In genomic region chr1:206586501-206587445, GRCh38 we compare ENCODE assay signal across 12 cellular contexts. TPM values are rescaled to one million over a fixed set of nuclear protein-coding genes. Genes with fewer than 3 reads are reported as not detected.
A peak's percentile ranks its signal among the peaks of the same experiment; 100 is the strongest.
DNase-seq lines count a peak whose midpoint lies in the region; ATAC-seq and TF ChIP-seq lines count a peak whose summit lies in the region.
"Had no signal": no experiment of that assay in that cellular context is flagged by ENCODE, and none has a peak within 500 bp of the region (broad histone marks: within the 10 kb centered on the region; RNA-seq: fewer than 3 reads in every experiment).

No MANE protein-coding gene starts in this region.

- TF ChIP-seq CTCF in GM23338 (conservative IDR thresholded peaks at IDR 0.05; ENCODE audit: low read depth in 2 of 2) (no peak), RWPE1 (conservative IDR thresholded peaks at IDR 0.05; ENCODE audit: low read depth) (no peak), neutrophil (IDR thresholded peaks at IDR 0.05) (no peak), endodermal cell (conservative IDR thresholded peaks at IDR 0.05) (no peak)

- H3K27ac Mint-ChIP-seq in GM23338 (no peak overlapping the region), endodermal cell (no peak overlapping the region)
- peak overlapping the region; percentile 44 for H3K27ac Mint-ChIP-seq in central memory CD8-positive, alpha-beta T cell (ENCODE audit: low read depth)

- no peaks in the 10 kb centered on the region for H3K4me1 ChIP-seq in GM23338 (ENCODE audit: insufficient read depth)
- peaks cover 19 to 24% of the 10 kb centered on the region in 2 experiments for H3K4me1 ChIP-seq in neutrophil (ENCODE audit: control insufficient read depth in 1 of 2, insufficient read depth in 1 of 2, low read depth in 1 of 2, low read length in 1 of 2)
- H3K4me1 ChIP-seq in endodermal cell (ENCODE audit: control insufficient read depth, insufficient read depth, low read length), result no peaks in the 10 kb centered on the region

- no peak for DNase-seq in GM23338 (ENCODE audit: low spot score)
- DNase-seq in RWPE1 (ENCODE audit: low spot score), result peak; percentile 78
- no peak for DNase-seq in central memory CD8-positive, alpha-beta T cell (ENCODE audit: low spot score in 2 of 2)
- DNase-seq in substantia nigra (lab: John Stamatoyannopoulos, UW), result no peak
- no peak for DNase-seq in endodermal cell
- no peak for DNase-seq in sciatic nerve (ENCODE audit: low spot score)
- DNase-seq: activated CD4-positive, CD25-positive, alpha-beta regulatory T cell; C1 segment of cervical spinal cord; erythroblast; NCI-H2171 had no signal

- 0 out of 2 replicates have a peak, but pooled peaks cover 2% of the 10 kb centered on the region for H4K20me1 ChIP-seq in GM23338 (replicated peaks; ENCODE audit: insufficient read depth)

- H3K36me3 ChIP-seq in GM23338 (ENCODE audit: insufficient read depth) (no peaks in the 10 kb centered on the region), neutrophil (peaks cover 96% of the 10 kb centered on the region), endodermal cell (ENCODE audit: control insufficient read depth, insufficient read depth, low read length) (peaks cover 21% of the 10 kb centered on the region)

- 82 to 84% methylated on average over 7 to 12 of the region's 13 CpGs for WGBS in endodermal cell (ENCODE audit: insufficient coverage in 1 of 2, insufficient read length in 1 of 2), 2 experiments

- no peaks in the 10 kb centered on the region for H3K79me2 ChIP-seq in GM23338 (replicated peaks; ENCODE audit: insufficient read depth)

- H3K9me2 ChIP-seq in GM23338 (ENCODE audit: insufficient read depth), result no peaks in the 10 kb centered on the region

- no peak overlapping the region for H3K9ac ChIP-seq in endodermal cell (ENCODE audit: extremely low read depth, low read length, poor library complexity, severe bottlenecking)

- no peak overlapping the region for H3K4me3 Mint-ChIP-seq in GM23338
- H3K4me3 Mint-ChIP-seq in central memory CD8-positive, alpha-beta T cell, result no peak overlapping the region
- H3K4me3 Mint-ChIP-seq in endodermal cell, result no peak overlapping the region

- H3F3A ChIP-seq in GM23338 (replicated peaks; ENCODE audit: low read depth), result no peaks in the 10 kb centered on the region

- H3K9me3 Mint-ChIP-seq in GM23338 (no peaks in the 10 kb centered on the region), endodermal cell (no peaks in the 10 kb centered on the region)
- H3K9me3 Mint-ChIP-seq in central memory CD8-positive, alpha-beta T cell, result no peaks in the 10 kb centered on the region

- H3K27me3 ChIP-seq in GM23338 (ENCODE audit: insufficient read depth) (no peaks in the 10 kb centered on the region), neutrophil (no peaks in the 10 kb centered on the region), endodermal cell (ENCODE audit: control insufficient read depth, insufficient read depth, low read length, poor library complexity, severe bottlenecking) (no peaks in the 10 kb centered on the region)

- H3K9me3 ChIP-seq in neutrophil (no peaks in the 10 kb centered on the region), endodermal cell (ENCODE audit: control insufficient read depth, low read length) (no peaks in the 10 kb centered on the region)

- no peak for ATAC-seq in GM23338
- no peak for ATAC-seq in central memory CD8-positive, alpha-beta T cell (replicated peaks; ENCODE audit: extremely low read depth, poor library complexity, severe bottlenecking)
- ATAC-seq in sciatic nerve, result no peak
- ATAC-seq: left colon had no signal

- CTCF ChIA-PET in RWPE1 (lab: Yijun Ruan, JAX), result interaction anchor here (0.6 to 2.9 kb wide), 8 partner anchors 22 to 204 kb away, joined by 3 to 19 read pairs (median 4); partner anchors contain the start of gene RASSF5

- H3K4me2 ChIP-seq in GM23338, result no peak overlapping the region

- H3K36me3 Mint-ChIP-seq in GM23338 (ENCODE audit: low read depth), result peaks cover 6% of the 10 kb centered on the region; the same call in 2 of the 3 replicates
- H3K36me3 Mint-ChIP-seq in central memory CD8-positive, alpha-beta T cell (ENCODE audit: insufficient read depth), result peaks cover 68% of the 10 kb centered on the region
- H3K36me3 Mint-ChIP-seq in endodermal cell (ENCODE audit: low read depth), result peaks cover 4% of the 10 kb centered on the region

- H3K27ac ChIP-seq in GM23338 (ENCODE audit: low read depth) (0 out of 2 replicates have a peak overlapping the region, but pooled peaks have one; percentile 6), RWPE1 (peak overlapping the region; percentile 36), neutrophil (peak overlapping the region; percentile 24), substantia nigra (ENCODE audit: low read depth, low read length, poor library complexity, severe bottlenecking) (no peak overlapping the region), endodermal cell (ENCODE audit: low read depth, low read length) (no peak overlapping the region)

- H3K4me1 Mint-ChIP-seq in GM23338 (peaks cover 9% of the 10 kb centered on the region), endodermal cell (peaks cover 3% of the 10 kb centered on the region)
- peaks cover 52% of the 10 kb centered on the region for H3K4me1 Mint-ChIP-seq in central memory CD8-positive, alpha-beta T cell

- peaks cover 2% of the 10 kb centered on the region for H3K27me3 Mint-ChIP-seq in GM23338 (ENCODE audit: insufficient read depth, low read depth, poor library complexity)
- H3K27me3 Mint-ChIP-seq in central memory CD8-positive, alpha-beta T cell, result no peaks in the 10 kb centered on the region
- no peaks in the 10 kb centered on the region for H3K27me3 Mint-ChIP-seq in endodermal cell (ENCODE audit: insufficient read depth)

- no peak overlapping the region for H3K4me3 ChIP-seq in GM23338
- H3K4me3 ChIP-seq in neutrophil (ENCODE audit: low read depth in 1 of 2, low read length in 1 of 2), result no peak overlapping the region
- H3K4me3 ChIP-seq in endodermal cell (ENCODE audit: low read length), result no peak overlapping the region

- intact Hi-C loops in sciatic nerve (cut with DNase I), result loop anchor here (5.0 kb wide), 1 partner anchor 94 kb away; no protein-coding TSS in a partner anchor

- H2AFZ ChIP-seq in GM23338, result no peak overlapping the region

- POLR2A ChIA-PET in RWPE1 (lab: Yijun Ruan, JAX; ENCODE audit: low non-redundant PET), result no interaction called here

RNA-seq across cellular contexts. Expression of gene EIF2D, which starts 25.5 kb away (rescaled TPM):
- total RNA-seq in GM23338 (2014; rRNA removed; shearing (Covaris generic)), result 26.0 and 34.8 TPM in 2 replicates
- 18.7 and 25.1 TPM in 2 replicates for polyA plus RNA-seq in GM23338 (2016; fragmentation: Nextera tagmentation; extraction: Ambion mirVana)
- total RNA-seq in endodermal cell (10 to 100 TPM; 38.3 to 41.9 TPM), sciatic nerve (54.1 TPM)
- polyA plus RNA-seq in endodermal cell (2013, experiment 1 of 2), result 47.9 TPM
- 42.1 TPM for polyA plus RNA-seq in endodermal cell (2013, experiment 2 of 2)

RNA-seq across cellular contexts. Expression of gene DYRK3, which starts 48.6 kb away (rescaled TPM):
- total RNA-seq in GM23338 (2014; rRNA removed; shearing (Covaris generic)), result 8.5 and 9.5 TPM in 2 replicates
- 1.8 and 2.9 TPM in 2 replicates for polyA plus RNA-seq in GM23338 (2016; fragmentation: Nextera tagmentation; extraction: Ambion mirVana)
- 10 to 100 TPM in 1 of 2 donors, 1 to 10 TPM in 1; 9.0 to 13.5 TPM for total RNA-seq in endodermal cell
- polyA plus RNA-seq in endodermal cell (2013, experiment 1 of 2), result 10.0 TPM
- 10.5 TPM for polyA plus RNA-seq in endodermal cell (2013, experiment 2 of 2)
- 9.5 TPM for total RNA-seq in sciatic nerve

Comparison
In these comparisons a context has a peak if more than half of its experiments do, and no peak if none do; other contexts are left out.
1. H3K27ac ChIP-seq: peak in GM23338 (single experiment), RWPE1 (single experiment) and neutrophil (single experiment); none in substantia nigra (single experiment) and endodermal cell (single experiment).